Comparison of ENCODE assay signal across 9 cellular contexts in genomic region chrX:19855700-19856381, GRCh38. TPM values are rescaled to one million over a fixed set of nuclear protein-coding genes. Genes with fewer than 3 reads are reported as not detected.
A peak's percentile ranks its signal among the peaks of the same experiment; 100 is the strongest.
DNase-seq lines count a peak whose midpoint lies in the region; ATAC-seq, FAIRE-seq and TF ChIP-seq lines count a peak whose summit lies in the region.
"Had no signal": no experiment of that assay in that cellular context is flagged by ENCODE, and none has a peak within 500 bp of the region (broad histone marks: within the 10 kb centered on the region; RNA-seq: fewer than 3 reads in every experiment).

No MANE protein-coding gene starts in this region.

- H3K4me3 Mint-ChIP-seq in activated naive CD4-positive, alpha-beta T cell treated with anti-CD3 and anti-CD28 coated beads, Interleukin-2, amount 50 U/mL, for 24 hours = peak overlapping the region; percentile 84
- H3K4me3 Mint-ChIP-seq in glutamatergic neuron (ENCODE audit: unreplicated experiment) = no peak overlapping the region

- H3K9me3 Mint-ChIP-seq in activated naive CD4-positive, alpha-beta T cell treated with anti-CD3 and anti-CD28 coated beads, Interleukin-2, amount 50 U/mL, for 24 hours = no peaks in the 10 kb centered on the region
- H3K9me3 Mint-ChIP-seq in glutamatergic neuron (ENCODE audit: unreplicated experiment) = peaks cover 2% of the 10 kb centered on the region

- H3K4me1 Mint-ChIP-seq in activated naive CD4-positive, alpha-beta T cell treated with anti-CD3 and anti-CD28 coated beads, Interleukin-2, amount 50 U/mL, for 24 hours = peaks cover 37% of the 10 kb centered on the region
- H3K4me1 Mint-ChIP-seq in glutamatergic neuron (ENCODE audit: low read depth, unreplicated experiment) = peaks cover 8% of the 10 kb centered on the region

- H3K36me3 Mint-ChIP-seq in activated naive CD4-positive, alpha-beta T cell treated with anti-CD3 and anti-CD28 coated beads, Interleukin-2, amount 50 U/mL, for 24 hours = no peaks in the 10 kb centered on the region
- no peaks in the 10 kb centered on the region for H3K36me3 Mint-ChIP-seq in glutamatergic neuron (ENCODE audit: unreplicated experiment)

- TF ChIP-seq CTCF in bronchial epithelial cell (IDR thresholded peaks at IDR 0.05; ENCODE audit: insufficient read depth, low read length, severe bottlenecking) (no peak), glutamatergic neuron (IDR thresholded peaks at IDR 0.05; ENCODE audit: partially characterized antibody, unreplicated experiment) (no peak)

- no peaks in the 10 kb centered on the region for H3K27me3 Mint-ChIP-seq in activated naive CD4-positive, alpha-beta T cell treated with anti-CD3 and anti-CD28 coated beads, Interleukin-2, amount 50 U/mL, for 24 hours
- H3K27me3 Mint-ChIP-seq in glutamatergic neuron (ENCODE audit: unreplicated experiment) = no peaks in the 10 kb centered on the region

- no peak overlapping the region for H3K4me3 ChIP-seq in bronchial epithelial cell (ENCODE audit: low read depth, low read length)

- H3K36me3 ChIP-seq in bronchial epithelial cell (ENCODE audit: control insufficient read depth, insufficient read depth, low read length) = no peaks in the 10 kb centered on the region

- no peaks in the 10 kb centered on the region for H3K27me3 ChIP-seq in bronchial epithelial cell (ENCODE audit: control insufficient read depth, insufficient read depth, low read length)

- DNase-seq in activated naive CD4-positive, alpha-beta T cell (lab: John Stamatoyannopoulos, UW) = no peak
- DNase-seq in bronchial epithelial cell (ENCODE audit: low read depth) = peak; percentile 21
- no peak for DNase-seq in NCI-H1930 (lab: John Stamatoyannopoulos, UW)
- DNase-seq in NCI-H510A treated with DMSO at 0.1 percent for 48 hours (lab: John Stamatoyannopoulos, UW) = no peak
- no peak for DNase-seq in medulla oblongata (ENCODE audit: extremely low spot score)
- DNase-seq in glutamatergic neuron = no peak
- DNase-seq: occipital lobe had no signal

- peak overlapping the region; percentile 93 for H3K27ac Mint-ChIP-seq in activated naive CD4-positive, alpha-beta T cell treated with anti-CD3 and anti-CD28 coated beads, Interleukin-2, amount 50 U/mL, for 24 hours
- H3K27ac Mint-ChIP-seq in glutamatergic neuron (ENCODE audit: unreplicated experiment) = no peak overlapping the region

- peak; percentile 24 for ATAC-seq in HG03159 (IDR thresholded peaks at IDR 0.05; ENCODE audit: unreplicated experiment)

- FAIRE-seq in bronchial epithelial cell (lab: Jason Lieb, UNC) = no peak

RNA-seq across cellular contexts. Expression of gene SH3KBP1, which starts 31.6 kb away (rescaled TPM):
- total RNA-seq in bronchial epithelial cell (6.6 and 17.0 TPM in 2 replicates), glutamatergic neuron (ENCODE audit: unreplicated experiment) (10.8 TPM)
